In the genomic region with DNA sequence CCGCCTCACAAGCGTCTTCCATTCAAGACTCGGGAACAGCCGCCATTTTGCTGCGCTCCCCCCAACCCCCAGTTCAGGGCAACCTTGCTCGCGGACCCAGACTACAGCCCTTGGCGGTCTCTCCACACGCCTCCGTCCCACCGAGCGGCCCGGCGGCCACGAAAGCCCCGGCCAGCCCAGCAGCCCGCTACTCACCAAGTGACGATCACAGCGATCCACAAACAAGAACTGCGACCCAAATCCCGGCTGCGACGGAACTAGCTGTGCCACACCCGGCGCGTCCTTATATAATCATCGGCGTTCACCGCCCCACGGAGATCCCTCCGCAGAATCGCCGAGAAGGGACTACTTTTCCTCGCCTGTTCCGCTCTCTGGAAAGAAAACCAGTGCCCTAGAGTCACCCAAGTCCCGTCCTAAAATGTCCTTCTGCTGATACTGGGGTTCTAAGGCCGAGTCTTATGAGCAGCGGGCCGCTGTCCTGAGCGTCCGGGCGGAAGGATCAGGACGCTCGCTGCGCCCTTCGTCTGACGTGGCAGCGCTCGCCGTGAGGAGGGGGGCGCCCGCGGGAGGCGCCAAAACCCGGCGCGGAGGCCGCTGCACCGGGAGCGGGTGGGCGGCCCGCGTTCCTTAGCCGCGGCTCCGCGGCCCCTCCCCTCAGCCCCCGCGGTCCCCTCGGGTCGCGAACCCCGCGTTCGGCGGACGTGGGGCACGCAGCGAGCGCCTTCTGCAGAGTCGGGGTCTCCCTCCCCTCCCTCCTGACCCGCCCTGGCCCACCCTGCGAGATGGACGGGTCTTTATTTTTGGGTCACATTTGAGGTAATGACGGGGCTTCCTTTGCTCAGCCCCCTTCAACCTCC, we compare ENCODE assay signal across 1 cellular context.
TF ChIP-seq lines count a peak whose summit lies in the region.

TSS of gene UBC (minus strand) at position 259 of the 857 bp plus-strand sequence. CDS start 879 bp downstream, outside the sequence.

TF ChIP-seq in HepG2, 621 proteins besides CTCF, POLR2A, EP300 and RAD21 (continued from another document and continues in another):
- no peak for TF ChIP-seq TRIM22 (IDR thresholded peaks at IDR 0.05)
- TF ChIP-seq HHEX (CRISPR knock-in tag; IDR thresholded peaks at IDR 0.05) = peak; percentile 20; the same call in 1 of the 2 replicates
- TF ChIP-seq, protein P1, sequence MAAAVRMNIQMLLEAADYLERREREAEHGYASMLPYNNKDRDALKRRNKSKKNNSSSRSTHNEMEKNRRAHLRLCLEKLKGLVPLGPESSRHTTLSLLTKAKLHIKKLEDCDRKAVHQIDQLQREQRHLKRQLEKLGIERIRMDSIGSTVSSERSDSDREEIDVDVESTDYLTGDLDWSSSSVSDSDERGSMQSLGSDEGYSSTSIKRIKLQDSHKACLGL (CRISPR knock-in tag; IDR thresholded peaks at IDR 0.05) = peak; percentile 86
- TF ChIP-seq MBNL3 (CRISPR knock-in tag; conservative IDR thresholded peaks at IDR 0.05) = no peak
- no peak for TF ChIP-seq ZNF292 (CRISPR knock-in tag; IDR thresholded peaks at IDR 0.05; ENCODE audit: borderline replicate concordance, low read depth)
- peak; percentile 51; the same call in 1 of the 2 replicates for TF ChIP-seq ZNF878 (CRISPR knock-in tag; IDR thresholded peaks at IDR 0.05)
- peak; percentile 32; the same call in 1 of the 2 replicates for TF ChIP-seq ZFX (CRISPR knock-in tag; IDR thresholded peaks at IDR 0.05; ENCODE audit: low read depth)
- TF ChIP-seq, protein P2, sequence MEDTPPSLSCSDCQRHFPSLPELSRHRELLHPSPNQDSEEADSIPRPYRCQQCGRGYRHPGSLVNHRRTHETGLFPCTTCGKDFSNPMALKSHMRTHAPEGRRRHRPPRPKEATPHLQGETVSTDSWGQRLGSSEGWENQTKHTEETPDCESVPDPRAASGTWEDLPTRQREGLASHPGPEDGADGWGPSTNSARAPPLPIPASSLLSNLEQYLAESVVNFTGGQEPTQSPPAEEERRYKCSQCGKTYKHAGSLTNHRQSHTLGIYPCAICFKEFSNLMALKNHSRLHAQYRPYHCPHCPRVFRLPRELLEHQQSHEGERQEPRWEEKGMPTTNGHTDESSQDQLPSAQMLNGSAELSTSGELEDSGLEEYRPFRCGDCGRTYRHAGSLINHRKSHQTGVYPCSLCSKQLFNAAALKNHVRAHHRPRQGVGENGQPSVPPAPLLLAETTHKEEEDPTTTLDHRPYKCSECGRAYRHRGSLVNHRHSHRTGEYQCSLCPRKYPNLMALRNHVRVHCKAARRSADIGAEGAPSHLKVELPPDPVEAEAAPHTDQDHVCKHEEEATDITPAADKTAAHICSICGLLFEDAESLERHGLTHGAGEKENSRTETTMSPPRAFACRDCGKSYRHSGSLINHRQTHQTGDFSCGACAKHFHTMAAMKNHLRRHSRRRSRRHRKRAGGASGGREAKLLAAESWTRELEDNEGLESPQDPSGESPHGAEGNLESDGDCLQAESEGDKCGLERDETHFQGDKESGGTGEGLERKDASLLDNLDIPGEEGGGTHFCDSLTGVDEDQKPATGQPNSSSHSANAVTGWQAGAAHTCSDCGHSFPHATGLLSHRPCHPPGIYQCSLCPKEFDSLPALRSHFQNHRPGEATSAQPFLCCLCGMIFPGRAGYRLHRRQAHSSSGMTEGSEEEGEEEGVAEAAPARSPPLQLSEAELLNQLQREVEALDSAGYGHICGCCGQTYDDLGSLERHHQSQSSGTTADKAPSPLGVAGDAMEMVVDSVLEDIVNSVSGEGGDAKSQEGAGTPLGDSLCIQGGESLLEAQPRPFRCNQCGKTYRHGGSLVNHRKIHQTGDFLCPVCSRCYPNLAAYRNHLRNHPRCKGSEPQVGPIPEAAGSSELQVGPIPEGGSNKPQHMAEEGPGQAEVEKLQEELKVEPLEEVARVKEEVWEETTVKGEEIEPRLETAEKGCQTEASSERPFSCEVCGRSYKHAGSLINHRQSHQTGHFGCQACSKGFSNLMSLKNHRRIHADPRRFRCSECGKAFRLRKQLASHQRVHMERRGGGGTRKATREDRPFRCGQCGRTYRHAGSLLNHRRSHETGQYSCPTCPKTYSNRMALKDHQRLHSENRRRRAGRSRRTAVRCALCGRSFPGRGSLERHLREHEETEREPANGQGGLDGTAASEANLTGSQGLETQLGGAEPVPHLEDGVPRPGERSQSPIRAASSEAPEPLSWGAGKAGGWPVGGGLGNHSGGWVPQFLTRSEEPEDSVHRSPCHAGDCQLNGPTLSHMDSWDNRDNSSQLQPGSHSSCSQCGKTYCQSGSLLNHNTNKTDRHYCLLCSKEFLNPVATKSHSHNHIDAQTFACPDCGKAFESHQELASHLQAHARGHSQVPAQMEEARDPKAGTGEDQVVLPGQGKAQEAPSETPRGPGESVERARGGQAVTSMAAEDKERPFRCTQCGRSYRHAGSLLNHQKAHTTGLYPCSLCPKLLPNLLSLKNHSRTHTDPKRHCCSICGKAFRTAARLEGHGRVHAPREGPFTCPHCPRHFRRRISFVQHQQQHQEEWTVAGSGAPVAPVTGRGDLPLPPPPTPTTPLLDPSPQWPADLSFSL (CRISPR knock-in tag; IDR thresholded peaks at IDR 0.05) = peak; percentile 61; the same call in 1 of the 2 replicates
- TF ChIP-seq ZBTB2 (CRISPR knock-in tag; IDR thresholded peaks at IDR 0.05; ENCODE audit: low read depth) = no peak; the same call in 1 of the 2 replicates
- no peak; the same call in none of the 2 replicates for TF ChIP-seq HES4 (CRISPR knock-in tag; IDR thresholded peaks at IDR 0.05; ENCODE audit: borderline replicate concordance)
- peak; percentile 56; the same call in 1 of the 2 replicates for TF ChIP-seq ZNF142 (CRISPR knock-in tag; IDR thresholded peaks at IDR 0.05)
- TF ChIP-seq ZNF329 (CRISPR knock-in tag; IDR thresholded peaks at IDR 0.05; ENCODE audit: low read depth) = peak; percentile 75
- TF ChIP-seq, protein P3, sequence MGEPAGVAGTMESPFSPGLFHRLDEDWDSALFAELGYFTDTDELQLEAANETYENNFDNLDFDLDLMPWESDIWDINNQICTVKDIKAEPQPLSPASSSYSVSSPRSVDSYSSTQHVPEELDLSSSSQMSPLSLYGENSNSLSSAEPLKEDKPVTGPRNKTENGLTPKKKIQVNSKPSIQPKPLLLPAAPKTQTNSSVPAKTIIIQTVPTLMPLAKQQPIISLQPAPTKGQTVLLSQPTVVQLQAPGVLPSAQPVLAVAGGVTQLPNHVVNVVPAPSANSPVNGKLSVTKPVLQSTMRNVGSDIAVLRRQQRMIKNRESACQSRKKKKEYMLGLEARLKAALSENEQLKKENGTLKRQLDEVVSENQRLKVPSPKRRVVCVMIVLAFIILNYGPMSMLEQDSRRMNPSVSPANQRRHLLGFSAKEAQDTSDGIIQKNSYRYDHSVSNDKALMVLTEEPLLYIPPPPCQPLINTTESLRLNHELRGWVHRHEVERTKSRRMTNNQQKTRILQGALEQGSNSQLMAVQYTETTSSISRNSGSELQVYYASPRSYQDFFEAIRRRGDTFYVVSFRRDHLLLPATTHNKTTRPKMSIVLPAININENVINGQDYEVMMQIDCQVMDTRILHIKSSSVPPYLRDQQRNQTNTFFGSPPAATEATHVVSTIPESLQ (CRISPR knock-in tag; conservative IDR thresholded peaks at IDR 0.05) = peak; percentile 94
- TF ChIP-seq ZNF317 (CRISPR knock-in tag; IDR thresholded peaks at IDR 0.05) = peak; percentile 69; the same call in 1 of the 2 replicates
- TF ChIP-seq TARDBP (CRISPR knock-in tag; IDR thresholded peaks at IDR 0.05) = peak; percentile 78
- TF ChIP-seq ZNF781 (CRISPR knock-in tag; IDR thresholded peaks at IDR 0.05; ENCODE audit: borderline replicate concordance, not compliant biosample characterization) = peak; percentile 88
- TF ChIP-seq, protein P4, sequence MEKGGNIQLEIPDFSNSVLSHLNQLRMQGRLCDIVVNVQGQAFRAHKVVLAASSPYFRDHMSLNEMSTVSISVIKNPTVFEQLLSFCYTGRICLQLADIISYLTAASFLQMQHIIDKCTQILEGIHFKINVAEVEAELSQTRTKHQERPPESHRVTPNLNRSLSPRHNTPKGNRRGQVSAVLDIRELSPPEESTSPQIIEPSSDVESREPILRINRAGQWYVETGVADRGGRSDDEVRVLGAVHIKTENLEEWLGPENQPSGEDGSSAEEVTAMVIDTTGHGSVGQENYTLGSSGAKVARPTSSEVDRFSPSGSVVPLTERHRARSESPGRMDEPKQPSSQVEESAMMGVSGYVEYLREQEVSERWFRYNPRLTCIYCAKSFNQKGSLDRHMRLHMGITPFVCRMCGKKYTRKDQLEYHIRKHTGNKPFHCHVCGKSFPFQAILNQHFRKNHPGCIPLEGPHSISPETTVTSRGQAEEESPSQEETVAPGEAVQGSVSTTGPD (CRISPR knock-in tag; IDR thresholded peaks at IDR 0.05) = peak; percentile 64; the same call in 1 of the 2 replicates
- peak; percentile 93 for TF ChIP-seq HNRNPL (IDR thresholded peaks at IDR 0.05; ENCODE audit: low read depth, low read length)
- peak; percentile 98 for TF ChIP-seq SRSF1 (optimal IDR thresholded peaks at IDR 0.05; ENCODE audit: low read depth, low read length)
- peak; percentile 56; the same call in 1 of the 2 replicates for TF ChIP-seq SMAD9 (CRISPR knock-in tag; IDR thresholded peaks at IDR 0.05)
- peak; percentile 61; the same call in 1 of the 2 replicates for TF ChIP-seq SNAI1 (CRISPR knock-in tag; IDR thresholded peaks at IDR 0.05; ENCODE audit: borderline replicate concordance)
- TF ChIP-seq MATR3 (CRISPR knock-in tag; IDR thresholded peaks at IDR 0.05) = no peak
- TF ChIP-seq ZSCAN22 (CRISPR knock-in tag; IDR thresholded peaks at IDR 0.05) = no peak
- peak; percentile 42; the same call in 1 of the 2 replicates for TF ChIP-seq ZNF550 (CRISPR knock-in tag; IDR thresholded peaks at IDR 0.05; ENCODE audit: borderline replicate concordance)
- peak; percentile 46 for TF ChIP-seq SALL2 (CRISPR knock-in tag; IDR thresholded peaks at IDR 0.05)
- TF ChIP-seq ZSCAN29 (CRISPR knock-in tag; conservative IDR thresholded peaks at IDR 0.05) = peak; percentile 34; the same call in 1 of the 2 replicates
- TF ChIP-seq, protein P5, sequence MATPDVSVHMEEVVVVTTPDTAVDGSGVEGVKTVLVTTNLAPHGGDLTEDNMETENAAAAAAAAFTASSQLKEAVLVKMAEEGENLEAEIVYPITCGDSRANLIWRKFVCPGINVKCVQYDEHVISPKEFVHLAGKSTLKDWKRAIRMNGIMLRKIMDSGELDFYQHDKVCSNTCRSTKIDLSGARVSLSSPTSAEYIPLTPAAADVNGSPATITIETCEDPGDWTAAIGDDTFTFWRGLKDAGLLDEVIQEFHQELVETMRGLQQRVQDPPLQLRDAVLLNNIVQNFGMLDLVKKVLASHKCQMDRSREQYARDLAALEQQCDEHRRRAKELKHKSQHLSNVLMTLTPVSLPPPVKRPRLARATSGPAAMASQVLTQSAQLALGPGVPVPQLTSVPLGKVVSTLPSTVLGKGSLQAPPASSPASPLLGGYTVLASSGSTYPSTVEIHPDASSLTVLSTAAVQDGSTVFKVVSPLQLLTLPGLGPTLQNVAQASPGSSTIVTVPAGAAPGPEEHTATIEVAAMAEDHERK (CRISPR knock-in tag; IDR thresholded peaks at IDR 0.05; ENCODE audit: low read depth) = peak; percentile 99
